In genomic region chr4:123952530-123953274, GRCh38 we compare ENCODE assay signal across 22 cellular contexts.
DNase-seq lines count a peak whose midpoint lies in the region; ATAC-seq and TF ChIP-seq lines count a peak whose summit lies in the region.
"Had no signal": no experiment of that assay in that cellular context is flagged by ENCODE, and none has a peak within 500 bp of the region (broad histone marks: within the 10 kb centered on the region; RNA-seq: fewer than 3 reads in every experiment).

No MANE protein-coding gene starts in this region.

- no peaks in the 10 kb centered on the region for H3K36me3 ChIP-seq in HUES64 (ENCODE audit: insufficient read depth, low read length)
- H3K36me3 ChIP-seq: HAP-1, right lobe of liver had no signal

- peak; percentile 61 for DNase-seq in AG20443 (ENCODE audit: low spot score)
- DNase-seq in astrocyte of the hippocampus (ENCODE audit: low read depth, low spot score) = peak; percentile 44
- DNase-seq in foreskin keratinocyte = peak; percentile 40 to 62
- DNase-seq in activated T-cell treated with anti-CD3 and anti-CD28 coated beads, Interleukin-2, amount 50 U/mL, for 72 hours = no peak
- DNase-seq: ACHN; activated CD8-positive, alpha-beta memory T cell treated with anti-CD3 and anti-CD28 coated beads for 24 hours; CD4-positive, alpha-beta memory T cell; cerebellar nuclear complex; DND-41; head of caudate nucleus; NCI-H187 treated with DMSO at 0.1 percent for 48 hours; right lobe of liver; stimulated activated CD4-positive, alpha-beta T cell treated with anti-CD3 and anti-CD28 coated beads, Interleukin-4, amount 100 ng/mL, for 1 hour; stimulated activated CD8-positive, alpha-beta memory T cell treated with anti-CD3 and anti-CD28 coated beads, Interleukin-4, amount 100 ng/mL, for 48 hours; testis had no signal

- H3K4me1 ChIP-seq in HUES64 (ENCODE audit: insufficient read depth, low read length) (peaks cover 14% of the 10 kb centered on the region), foreskin keratinocyte (no peaks in the 10 kb centered on the region)
- H3K4me1 ChIP-seq: HAP-1, right lobe of liver, testis had no signal

- no peak for TF ChIP-seq CTCF in foreskin keratinocyte (conservative IDR thresholded peaks at IDR 0.05)

- no peaks in the 10 kb centered on the region for H3K4me1 Mint-ChIP-seq in activated T-cell treated with anti-CD3 and anti-CD28 coated beads, Interleukin-2, amount 50 U/mL, for 72 hours (ENCODE audit: low read depth)
- H3K4me1 Mint-ChIP-seq: CD4-positive, alpha-beta memory T cell had no signal

- no peaks in the 10 kb centered on the region for H3K27me3 ChIP-seq in HUES64 (ENCODE audit: insufficient read depth, low read length)
- H3K27me3 ChIP-seq in foreskin keratinocyte = no peaks in the 10 kb centered on the region
- H3K27me3 ChIP-seq: right lobe of liver, testis had no signal

- H3K4me3 ChIP-seq in HUES64 (ENCODE audit: low read length) = no peak overlapping the region
- H3K4me3 ChIP-seq: HAP-1, right lobe of liver, testis had no signal

- no peaks in the 10 kb centered on the region for H3K27me3 Mint-ChIP-seq in activated T-cell treated with anti-CD3 and anti-CD28 coated beads, Interleukin-2, amount 50 U/mL, for 72 hours (ENCODE audit: low read depth)

- 57% methylated on average over 3 of the region's 3 CpGs for WGBS in HUES64

- H3K9ac ChIP-seq in HUES64 (ENCODE audit: low read depth, low read length) = no peak overlapping the region

- no peak overlapping the region for H3K27ac Mint-ChIP-seq in activated T-cell treated with anti-CD3 and anti-CD28 coated beads, Interleukin-2, amount 50 U/mL, for 72 hours
- H3K27ac Mint-ChIP-seq: CD4-positive, alpha-beta memory T cell had no signal

- peaks cover 0 to 2% of the 10 kb centered on the region in 2 donors for H3K9me3 Mint-ChIP-seq in activated T-cell treated with anti-CD3 and anti-CD28 coated beads, Interleukin-2, amount 50 U/mL, for 72 hours

- peak overlapping the region; percentile 66 for H3K27ac ChIP-seq in HUES64 (ENCODE audit: low read depth, low read length)
- no peak overlapping the region for H3K27ac ChIP-seq in foreskin keratinocyte
- H3K27ac ChIP-seq: right lobe of liver, testis, VCaP had no signal

- no peak overlapping the region for H3K4me3 Mint-ChIP-seq in activated T-cell treated with anti-CD3 and anti-CD28 coated beads, Interleukin-2, amount 50 U/mL, for 72 hours
- H3K4me3 Mint-ChIP-seq: CD4-positive, alpha-beta memory T cell had no signal

- no peaks in the 10 kb centered on the region; the same call in 1 of the 2 replicates for H3K9me3 ChIP-seq in HUES64 (ENCODE audit: insufficient read depth, low read depth, low read length)
- H3K9me3 ChIP-seq: HAP-1, right lobe of liver, testis had no signal

- ATAC-seq in foreskin keratinocyte = peak; percentile 53
- no peak for ATAC-seq in activated T-cell treated with anti-CD3 and anti-CD28 coated beads, Interleukin-2, amount 50 U/mL, for 72 hours (replicated peaks in 1 of 2)
- ATAC-seq in GM21576 (IDR thresholded peaks at IDR 0.05; ENCODE audit: unreplicated experiment) = no peak
- no peak for ATAC-seq in HG03460 (IDR thresholded peaks at IDR 0.05; ENCODE audit: unreplicated experiment)
- ATAC-seq in GM19324 (IDR thresholded peaks at IDR 0.05; ENCODE audit: low FRiP score, unreplicated experiment) = no peak
- ATAC-seq: Panc1, right lobe of liver had no signal

- no peaks in the 10 kb centered on the region for H3K36me3 Mint-ChIP-seq in activated T-cell treated with anti-CD3 and anti-CD28 coated beads, Interleukin-2, amount 50 U/mL, for 72 hours (ENCODE audit: insufficient read depth in 2 of 2)
- H3K36me3 Mint-ChIP-seq: CD4-positive, alpha-beta memory T cell had no signal

Comparison
In these comparisons a context has a peak if more than half of its experiments do, and no peak if none do; other contexts are left out.
1. DNase-seq: peak in AG20443 (single experiment), astrocyte of the hippocampus (single experiment) and foreskin keratinocyte (2 of 2); none in activated T-cell treated with anti-CD3 and anti-CD28 coated beads, Interleukin-2, amount 50 U/mL, for 72 hours (0 of 2).